In genomic region chr5:131548190-131548589, GRCh38 we compare ENCODE assay signal across 15 cellular contexts.
DNase-seq lines count a peak whose midpoint lies in the region; ATAC-seq and TF ChIP-seq lines count a peak whose summit lies in the region.
"Had no signal": no experiment of that assay in that cellular context is flagged by ENCODE, and none has a peak within 500 bp of the region (broad histone marks: within the 10 kb centered on the region; RNA-seq: fewer than 3 reads in every experiment).

No MANE protein-coding gene starts in this region.

- H3K36me3 ChIP-seq in vagina = no peaks in the 10 kb centered on the region

- H3K27me3 ChIP-seq in vagina = no peaks in the 10 kb centered on the region
- H3K27me3 ChIP-seq: dorsolateral prefrontal cortex, foreskin keratinocyte had no signal

- intact Hi-C loops in vagina (cut with DNase I) = no loop called here

- CTCF ChIA-PET in T-cell (lab: Charles Lee) = interaction anchor here in 1 of 2 donors (0.6 to 3.0 kb wide), 6 partner anchors 15 to 81 kb away, joined by 3 to 9 read pairs (median 5); no protein-coding TSS in a partner anchor

- H3K9me3 Mint-ChIP-seq in activated naive CD4-positive, alpha-beta T cell treated with anti-CD3 and anti-CD28 coated beads, Interleukin-2, amount 50 U/mL, for 24 hours = peaks cover 5% of the 10 kb centered on the region
- no peaks in the 10 kb centered on the region for H3K9me3 Mint-ChIP-seq in T-cell

- H3K4me3 Mint-ChIP-seq in activated naive CD4-positive, alpha-beta T cell treated with anti-CD3 and anti-CD28 coated beads, Interleukin-2, amount 50 U/mL, for 24 hours = peak overlapping the region; percentile 95
- peak overlapping the region; percentile 92 to 93 (median 92) for H3K4me3 Mint-ChIP-seq in T-cell

- no peak for DNase-seq in activated naive CD4-positive, alpha-beta T cell treated with Interleukin-2 at 50 U/mL for 16 hours
- peak in 4 of 34 experiments; percentile 27 to 35 (median 30) for DNase-seq in T-cell
- peak; percentile 50 for DNase-seq in glomerular endothelial cell (ENCODE audit: extremely low read depth, low read depth, low spot score)
- no peak for DNase-seq in midbrain (lab: John Stamatoyannopoulos, UW)
- DNase-seq in vagina (ENCODE audit: extremely low spot score in 2 of 2) = no peak
- DNase-seq in DMS53 treated with DMSO at 0.1 percent for 48 hours (lab: John Stamatoyannopoulos, UW; ENCODE audit: unreplicated experiment) = no peak
- DNase-seq: dorsolateral prefrontal cortex; foreskin keratinocyte; kidney glomerular epithelial cell; NCI-H524; Right ventricle myocardium superior; stimulated activated CD4-positive, alpha-beta T cell treated with anti-CD3 and anti-CD28 coated beads, Interleukin-12 subunit alpha, Interleukin-12 subunit beta, amount 100 ng/mL, for 4 hours had no signal

- no peaks in the 10 kb centered on the region for H3K9me3 ChIP-seq in vagina

- no peak for TF ChIP-seq POLR2A in vagina (IDR thresholded peaks at IDR 0.05)

- no peak for TF ChIP-seq CTCF in vagina (IDR thresholded peaks at IDR 0.05)

- no peak overlapping the region for H3K27ac ChIP-seq in vagina
- H3K27ac ChIP-seq: dorsolateral prefrontal cortex, foreskin keratinocyte, VCaP had no signal

- peak overlapping the region; percentile 99 for H3K27ac Mint-ChIP-seq in activated naive CD4-positive, alpha-beta T cell treated with anti-CD3 and anti-CD28 coated beads, Interleukin-2, amount 50 U/mL, for 24 hours
- peak overlapping the region; percentile 97 to 98 for H3K27ac Mint-ChIP-seq in T-cell

- peaks cover 25% of the 10 kb centered on the region for H3K36me3 Mint-ChIP-seq in activated naive CD4-positive, alpha-beta T cell treated with anti-CD3 and anti-CD28 coated beads, Interleukin-2, amount 50 U/mL, for 24 hours
- H3K36me3 Mint-ChIP-seq in T-cell = peaks cover 38% of the 10 kb centered on the region

- ATAC-seq in T-cell (replicated peaks in 1 of 4) = peak; percentile 91 to 98 (median 98)
- ATAC-seq in HG03439 (IDR thresholded peaks at IDR 0.05; ENCODE audit: unreplicated experiment) = no peak
- ATAC-seq: foreskin keratinocyte had no signal

- H3K27me3 Mint-ChIP-seq in activated naive CD4-positive, alpha-beta T cell treated with anti-CD3 and anti-CD28 coated beads, Interleukin-2, amount 50 U/mL, for 24 hours = no peaks in the 10 kb centered on the region
- no peaks in the 10 kb centered on the region for H3K27me3 Mint-ChIP-seq in T-cell

- POLR2A ChIA-PET in T-cell (lab: Charles Lee) = interaction anchor here (0.8 to 2.0 kb wide), 5 partner anchors 8 to 36 kb away, joined by 3 to 6 read pairs (median 4); no protein-coding TSS in a partner anchor

- no peaks in the 10 kb centered on the region for H3K4me1 ChIP-seq in vagina

- peaks cover 79% of the 10 kb centered on the region for H3K4me1 Mint-ChIP-seq in activated naive CD4-positive, alpha-beta T cell treated with anti-CD3 and anti-CD28 coated beads, Interleukin-2, amount 50 U/mL, for 24 hours
- H3K4me1 Mint-ChIP-seq in T-cell = peaks cover 64 to 72% (median 72%) of the 10 kb centered on the region in 3 donors

- H3K4me3 ChIP-seq in vagina = no peak overlapping the region
- H3K4me3 ChIP-seq: dorsolateral prefrontal cortex had no signal
